In genomic region chr3:83515123-83515522, GRCh38 we compare ENCODE assay signal across 20 cellular contexts.
"Had no signal": no experiment of that assay in that cellular context is flagged by ENCODE, and none has a peak within 500 bp of the region (broad histone marks: within the 10 kb centered on the region; RNA-seq: fewer than 3 reads in every experiment).

No MANE protein-coding gene starts in this region.

- H3K4me3 Mint-ChIP-seq: dendritic cell treated with granulocyte-macrophage colony-stimulating factor and Interleukin-4, amounts not matched to agents 40 ng/mL and 50 ng/mL, for 4 days; mesothelial cell of epicardium; natural killer cell; neural crest cell; stimulated activated naive B cell treated with anti-CD40 and anti-IgM and Interleukin-4, amounts not matched to agents 10 μg/mL and 1 μg/mL and 100 μg/mL, for 72 hours; stimulated activated naive CD8-positive, alpha-beta T cell treated with anti-CD3 and anti-CD28 coated beads, Interleukin-15, amount 100 ng/mL, for 72 hours had no signal

- H3K4me1 Mint-ChIP-seq: natural killer cell; neural crest cell; stimulated activated naive B cell treated with anti-CD40 and anti-IgM and Interleukin-4, amounts not matched to agents 10 μg/mL and 1 μg/mL and 100 μg/mL, for 72 hours; stimulated activated naive CD8-positive, alpha-beta T cell treated with anti-CD3 and anti-CD28 coated beads, Interleukin-15, amount 100 ng/mL, for 72 hours had no signal

- H3K4me1 ChIP-seq: right atrium auricular region, sigmoid colon, tibial nerve had no signal

- H3K36me3 Mint-ChIP-seq: mesothelial cell of epicardium; natural killer cell; stimulated activated naive B cell treated with anti-CD40 and anti-IgM and Interleukin-4, amounts not matched to agents 10 μg/mL and 1 μg/mL and 100 μg/mL, for 72 hours had no signal

- H3K36me3 ChIP-seq: ovary, right atrium auricular region, sigmoid colon, tibial nerve had no signal

- H3K9me3 ChIP-seq: ovary, right atrium auricular region, sigmoid colon, testis, tibial nerve had no signal

- H3K27ac ChIP-seq: ovary, right atrium auricular region, sigmoid colon, skin epidermis, testis, tibial nerve had no signal

- FAIRE-seq: colon, endothelial cell of umbilical vein had no signal

- DNase-seq: foreskin melanocyte; head of caudate nucleus; hippocampal formation; natural killer cell; nucleus accumbens; ovary; sigmoid colon; stimulated activated CD4-positive, alpha-beta T cell treated with anti-CD3 and anti-CD28 coated beads, Interleukin-2, amount 100 ng/mL, for 24 hours; stimulated activated CD4-positive, alpha-beta T cell treated with anti-CD3 and anti-CD28 coated beads, Interleukin-4, amount 100 ng/mL, for 4 hours; stimulated activated naive B cell treated with anti-CD40 and anti-IgM and Interleukin-4, amounts not matched to agents 10 μg/mL and 1 μg/mL and 100 μg/mL, for 72 hours; stimulated activated naive CD8-positive, alpha-beta T cell treated with anti-CD3 and anti-CD28 coated beads, Interleukin-15, amount 100 ng/mL, for 72 hours; testis had no signal

- H3K27me3 Mint-ChIP-seq: dendritic cell treated with granulocyte-macrophage colony-stimulating factor and Interleukin-4, amounts not matched to agents 40 ng/mL and 50 ng/mL, for 4 days; stimulated activated naive B cell treated with anti-CD40 and anti-IgM and Interleukin-4, amounts not matched to agents 10 μg/mL and 1 μg/mL and 100 μg/mL, for 72 hours; stimulated activated naive CD8-positive, alpha-beta T cell treated with anti-CD3 and anti-CD28 coated beads, Interleukin-15, amount 100 ng/mL, for 72 hours had no signal

- H3K9me3 Mint-ChIP-seq: dendritic cell treated with granulocyte-macrophage colony-stimulating factor and Interleukin-4, amounts not matched to agents 40 ng/mL and 50 ng/mL, for 4 days; mesothelial cell of epicardium; neural crest cell; stimulated activated naive B cell treated with anti-CD40 and anti-IgM and Interleukin-4, amounts not matched to agents 10 μg/mL and 1 μg/mL and 100 μg/mL, for 72 hours had no signal

- H3K27me3 ChIP-seq: ovary, right atrium auricular region, sigmoid colon, testis, tibial nerve had no signal

- ATAC-seq: natural killer cell; stimulated activated naive B cell treated with anti-CD40 and anti-IgM and Interleukin-4, amounts not matched to agents 10 μg/mL and 1 μg/mL and 100 μg/mL, for 72 hours; stimulated activated naive CD8-positive, alpha-beta T cell treated with anti-CD3 and anti-CD28 coated beads, Interleukin-15, amount 100 ng/mL, for 72 hours had no signal

- H3K4me3 ChIP-seq: ovary, right atrium auricular region, sigmoid colon, skin epidermis, testis, tibial nerve had no signal

- H3K27ac Mint-ChIP-seq: dendritic cell treated with granulocyte-macrophage colony-stimulating factor and Interleukin-4, amounts not matched to agents 40 ng/mL and 50 ng/mL, for 4 days; mesothelial cell of epicardium; natural killer cell; stimulated activated naive B cell treated with anti-CD40 and anti-IgM and Interleukin-4, amounts not matched to agents 10 μg/mL and 1 μg/mL and 100 μg/mL, for 72 hours; stimulated activated naive CD8-positive, alpha-beta T cell treated with anti-CD3 and anti-CD28 coated beads, Interleukin-15, amount 100 ng/mL, for 72 hours had no signal
